In the genomic region with DNA sequence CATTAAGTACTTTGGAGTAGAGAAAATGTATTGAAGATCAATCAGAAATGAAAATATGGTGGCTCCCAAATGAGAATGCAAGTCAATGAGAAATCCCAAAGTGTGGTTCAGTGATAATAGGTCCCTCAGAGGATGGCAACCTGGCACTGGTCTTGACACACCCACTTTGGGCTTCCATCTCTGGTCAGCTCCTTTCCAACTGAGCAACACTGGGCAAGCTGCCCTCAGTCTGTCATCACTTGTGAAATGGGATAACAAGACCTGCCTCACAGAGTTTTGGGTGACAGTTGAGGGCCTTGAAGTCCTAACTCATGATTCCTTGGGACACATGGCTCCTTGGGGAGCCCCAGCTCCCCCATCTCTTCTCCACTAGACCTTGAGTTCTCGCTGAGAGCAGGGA, we compare ENCODE assay signal across 17 cellular contexts.
"Had no signal": no experiment of that assay in that cellular context is flagged by ENCODE, and none has a peak within 500 bp of the region (broad histone marks: within the 10 kb centered on the region; RNA-seq: fewer than 3 reads in every experiment).

No MANE protein-coding gene starts in this region.

- H3K27ac ChIP-seq: hepatocyte, left lung, lower lobe of right lung, prostate gland, right lobe of liver, thoracic aorta, tibial nerve, upper lobe of left lung had no signal

- H3K36me3 ChIP-seq: left lung, lower lobe of right lung, prostate gland, right lobe of liver, thoracic aorta, tibial nerve, upper lobe of left lung had no signal

- DNase-seq: cerebellar nuclear complex; cortex of kidney; foreskin melanocyte; kidney; left lung; lower lobe of right lung; nephron progenitor cell; right lobe of liver; small intestine; stimulated activated CD4-positive, alpha-beta T cell treated with anti-CD3 and anti-CD28 coated beads, Interleukin-15, amount 100 ng/mL, for 24 hours; stimulated activated CD4-positive, alpha-beta T cell treated with anti-CD3 and anti-CD28 coated beads, Interleukin-2, amount 100 ng/mL, for 48 hours; stimulated activated naive B cell treated with anti-CD40 and anti-IgM and Interleukin-4, amounts not matched to agents 10 μg/mL and 1 μg/mL and 100 μg/mL, for 72 hours; upper lobe of left lung had no signal

- H3K4me2 ChIP-seq: hepatocyte had no signal

- H3K9me3 ChIP-seq: left lung, lower lobe of right lung, prostate gland, right lobe of liver, thoracic aorta, tibial nerve, upper lobe of left lung had no signal

- ATAC-seq: left lung; lower lobe of right lung; right lobe of liver; stimulated activated naive B cell treated with anti-CD40 and anti-IgM and Interleukin-4, amounts not matched to agents 10 μg/mL and 1 μg/mL and 100 μg/mL, for 72 hours had no signal

- H2AFZ ChIP-seq: hepatocyte had no signal

- H3K79me2 ChIP-seq: hepatocyte had no signal

- H3K27me3 ChIP-seq: hepatocyte, left lung, right lobe of liver, tibial nerve, upper lobe of left lung had no signal

- H3K4me1 ChIP-seq: left lung, lower lobe of right lung, prostate gland, right lobe of liver, tibial nerve, upper lobe of left lung had no signal

- H3K4me3 ChIP-seq: hepatocyte, left lung, lower lobe of right lung, prostate gland, right lobe of liver, thoracic aorta, tibial nerve, upper lobe of left lung had no signal
